In genomic region chrX:41332988-41333743, GRCh38 we compare ENCODE assay signal across 1 cellular context.
A peak's percentile ranks its signal among the peaks of the same experiment; 100 is the strongest.
TF ChIP-seq lines count a peak whose summit lies in the region.

No MANE protein-coding gene starts in this region.

TF ChIP-seq in HepG2, 621 proteins besides CTCF, POLR2A, EP300 and RAD21 (continued from another document and continues in another):
- TF ChIP-seq TAF1 (CRISPR knock-in tag; IDR thresholded peaks at IDR 0.05) (peak; percentile 47; the same call in 1 of the 2 replicates), NONO (IDR thresholded peaks at IDR 0.05) (no peak), NONO (CRISPR knock-in tag; conservative IDR thresholded peaks at IDR 0.05) (no peak; the same call in 1 of the 2 replicates), HES4 (CRISPR knock-in tag; IDR thresholded peaks at IDR 0.05; ENCODE audit: borderline replicate concordance) (0 out of 2 replicates have a peak, but pooled peaks have one; percentile 12), POGZ (CRISPR knock-in tag; IDR thresholded peaks at IDR 0.05) (no peak), SOX6 (IDR thresholded peaks at IDR 0.05) (no peak), SOX6 (CRISPR knock-in tag; IDR thresholded peaks at IDR 0.05) (peak; percentile 88), POLR2G (IDR thresholded peaks at IDR 0.05; ENCODE audit: low read depth, low read length) (no peak), GMEB1 (CRISPR knock-in tag; IDR thresholded peaks at IDR 0.05; ENCODE audit: borderline replicate concordance) (no peak), SALL1 (CRISPR knock-in tag; IDR thresholded peaks at IDR 0.05) (peak; percentile 41), SP4 (CRISPR knock-in tag; IDR thresholded peaks at IDR 0.05) (no peak), NFIC (IDR thresholded peaks at IDR 0.05; ENCODE audit: low read length) (no peak), RFX3 (CRISPR knock-in tag; IDR thresholded peaks at IDR 0.05) (peak; percentile 67; the same call in 1 of the 2 replicates), NCOA1 (CRISPR knock-in tag; IDR thresholded peaks at IDR 0.05) (no peak), SMAD1 (CRISPR knock-in tag; IDR thresholded peaks at IDR 0.05; ENCODE audit: borderline replicate concordance, low read depth) (no peak), ZNF367 (CRISPR knock-in tag; IDR thresholded peaks at IDR 0.05; ENCODE audit: borderline replicate concordance) (no peak), ZNF281 (CRISPR knock-in tag; IDR thresholded peaks at IDR 0.05; ENCODE audit: borderline replicate concordance) (peak; percentile 41; the same call in 1 of the 2 replicates), ZNF577 (CRISPR knock-in tag; IDR thresholded peaks at IDR 0.05; ENCODE audit: borderline replicate concordance, low read depth) (no peak), MAFG (CRISPR knock-in tag; IDR thresholded peaks at IDR 0.05) (no peak), ISL2 (CRISPR knock-in tag; IDR thresholded peaks at IDR 0.05) (no peak), HDAC1 (CRISPR knock-in tag; IDR thresholded peaks at IDR 0.05) (peak; percentile 60), ASH2L (IDR thresholded peaks at IDR 0.05; ENCODE audit: insufficient read length, low read depth, low read length) (peak; percentile 27), ZNF607 (CRISPR knock-in tag; IDR thresholded peaks at IDR 0.05; ENCODE audit: borderline replicate concordance) (no peak), ZBTB43 (CRISPR knock-in tag; conservative IDR thresholded peaks at IDR 0.05) (no peak), ZBTB44 (CRISPR knock-in tag; IDR thresholded peaks at IDR 0.05) (no peak), ZNF850 (CRISPR knock-in tag; conservative IDR thresholded peaks at IDR 0.05) (no peak), ZNF10 (CRISPR knock-in tag; IDR thresholded peaks at IDR 0.05; ENCODE audit: borderline replicate concordance, low read depth) (no peak), GTF3A (CRISPR knock-in tag; conservative IDR thresholded peaks at IDR 0.05) (no peak), ZNF777 (CRISPR knock-in tag; IDR thresholded peaks at IDR 0.05) (peak; percentile 83), SP1 (IDR thresholded peaks at IDR 0.05) (no peak), SP1 (CRISPR knock-in tag; IDR thresholded peaks at IDR 0.05) (no peak), RXRB (CRISPR knock-in tag; IDR thresholded peaks at IDR 0.05; ENCODE audit: borderline replicate concordance) (no peak), BATF2 (CRISPR knock-in tag; IDR thresholded peaks at IDR 0.05) (no peak), CHD2 (IDR thresholded peaks at IDR 0.05; ENCODE audit: low read depth, low read length) (no peak), TMF1 (CRISPR knock-in tag; IDR thresholded peaks at IDR 0.05; ENCODE audit: low read depth) (0 out of 2 replicates have a peak, but pooled peaks have one; percentile 38), MAF1 (CRISPR knock-in tag; IDR thresholded peaks at IDR 0.05; ENCODE audit: borderline replicate concordance) (0 out of 2 replicates have a peak, but pooled peaks have one; percentile 52), MZF1 (CRISPR knock-in tag; IDR thresholded peaks at IDR 0.05; ENCODE audit: borderline replicate concordance) (no peak), REXO4 (CRISPR knock-in tag; IDR thresholded peaks at IDR 0.05; ENCODE audit: borderline replicate concordance) (no peak), PAXIP1 (CRISPR knock-in tag; conservative IDR thresholded peaks at IDR 0.05) (no peak; the same call in 1 of the 2 replicates), HDAC6 (IDR thresholded peaks at IDR 0.05; ENCODE audit: low read depth, low read length) (no peak), ZNF780A (CRISPR knock-in tag; IDR thresholded peaks at IDR 0.05) (no peak), ATAD3A (CRISPR knock-in tag; IDR thresholded peaks at IDR 0.05) (no peak), EEA1 (CRISPR knock-in tag; IDR thresholded peaks at IDR 0.05; ENCODE audit: borderline replicate concordance) (no peak)
- TF ChIP-seq, protein P1, sequence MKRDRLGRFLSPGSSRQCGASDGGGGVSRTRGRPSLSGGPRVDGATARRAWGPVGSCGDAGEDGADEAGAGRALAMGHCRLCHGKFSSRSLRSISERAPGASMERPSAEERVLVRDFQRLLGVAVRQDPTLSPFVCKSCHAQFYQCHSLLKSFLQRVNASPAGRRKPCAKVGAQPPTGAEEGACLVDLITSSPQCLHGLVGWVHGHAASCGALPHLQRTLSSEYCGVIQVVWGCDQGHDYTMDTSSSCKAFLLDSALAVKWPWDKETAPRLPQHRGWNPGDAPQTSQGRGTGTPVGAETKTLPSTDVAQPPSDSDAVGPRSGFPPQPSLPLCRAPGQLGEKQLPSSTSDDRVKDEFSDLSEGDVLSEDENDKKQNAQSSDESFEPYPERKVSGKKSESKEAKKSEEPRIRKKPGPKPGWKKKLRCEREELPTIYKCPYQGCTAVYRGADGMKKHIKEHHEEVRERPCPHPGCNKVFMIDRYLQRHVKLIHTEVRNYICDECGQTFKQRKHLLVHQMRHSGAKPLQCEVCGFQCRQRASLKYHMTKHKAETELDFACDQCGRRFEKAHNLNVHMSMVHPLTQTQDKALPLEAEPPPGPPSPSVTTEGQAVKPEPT (CRISPR knock-in tag; IDR thresholded peaks at IDR 0.05; ENCODE audit: low read depth), result no peak
- TF ChIP-seq, protein P2, sequence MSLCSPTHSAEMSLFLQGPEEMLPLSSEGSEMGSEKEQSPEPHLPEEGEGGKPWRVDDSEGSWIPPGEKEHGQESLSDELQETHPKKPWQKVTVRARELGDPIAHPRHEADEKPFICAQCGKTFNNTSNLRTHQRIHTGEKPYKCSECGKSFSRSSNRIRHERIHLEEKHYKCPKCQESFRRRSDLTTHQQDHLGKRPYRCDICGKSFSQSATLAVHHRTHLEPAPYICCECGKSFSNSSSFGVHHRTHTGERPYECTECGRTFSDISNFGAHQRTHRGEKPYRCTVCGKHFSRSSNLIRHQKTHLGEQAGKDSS (CRISPR knock-in tag; IDR thresholded peaks at IDR 0.05; ENCODE audit: borderline replicate concordance, low read depth), result no peak
- TF ChIP-seq, protein P3, sequence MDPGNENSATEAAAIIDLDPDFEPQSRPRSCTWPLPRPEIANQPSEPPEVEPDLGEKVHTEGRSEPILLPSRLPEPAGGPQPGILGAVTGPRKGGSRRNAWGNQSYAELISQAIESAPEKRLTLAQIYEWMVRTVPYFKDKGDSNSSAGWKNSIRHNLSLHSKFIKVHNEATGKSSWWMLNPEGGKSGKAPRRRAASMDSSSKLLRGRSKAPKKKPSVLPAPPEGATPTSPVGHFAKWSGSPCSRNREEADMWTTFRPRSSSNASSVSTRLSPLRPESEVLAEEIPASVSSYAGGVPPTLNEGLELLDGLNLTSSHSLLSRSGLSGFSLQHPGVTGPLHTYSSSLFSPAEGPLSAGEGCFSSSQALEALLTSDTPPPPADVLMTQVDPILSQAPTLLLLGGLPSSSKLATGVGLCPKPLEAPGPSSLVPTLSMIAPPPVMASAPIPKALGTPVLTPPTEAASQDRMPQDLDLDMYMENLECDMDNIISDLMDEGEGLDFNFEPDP (CRISPR knock-in tag; conservative IDR thresholded peaks at IDR 0.05), result no peak
- TF ChIP-seq, protein P4, sequence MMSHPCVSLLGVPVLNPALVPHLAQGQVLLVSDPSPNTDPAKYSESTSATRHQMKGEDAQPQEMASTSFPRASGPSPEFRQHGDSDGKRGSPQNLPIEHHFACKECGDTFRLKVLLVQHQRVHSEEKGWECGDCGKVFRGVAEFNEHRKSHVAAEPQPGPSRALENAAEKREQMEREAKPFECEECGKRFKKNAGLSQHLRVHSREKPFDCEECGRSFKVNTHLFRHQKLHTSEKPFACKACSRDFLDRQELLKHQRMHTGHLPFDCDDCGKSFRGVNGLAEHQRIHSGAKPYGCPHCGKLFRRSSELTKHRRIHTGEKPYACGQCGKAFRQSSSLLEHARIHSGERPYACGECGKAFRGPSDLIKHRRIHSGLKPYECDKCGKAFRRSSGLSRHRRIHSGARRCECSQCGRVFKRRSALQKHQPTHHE (CRISPR knock-in tag; IDR thresholded peaks at IDR 0.05; ENCODE audit: borderline replicate concordance), result no peak
- TF ChIP-seq, protein P5, sequence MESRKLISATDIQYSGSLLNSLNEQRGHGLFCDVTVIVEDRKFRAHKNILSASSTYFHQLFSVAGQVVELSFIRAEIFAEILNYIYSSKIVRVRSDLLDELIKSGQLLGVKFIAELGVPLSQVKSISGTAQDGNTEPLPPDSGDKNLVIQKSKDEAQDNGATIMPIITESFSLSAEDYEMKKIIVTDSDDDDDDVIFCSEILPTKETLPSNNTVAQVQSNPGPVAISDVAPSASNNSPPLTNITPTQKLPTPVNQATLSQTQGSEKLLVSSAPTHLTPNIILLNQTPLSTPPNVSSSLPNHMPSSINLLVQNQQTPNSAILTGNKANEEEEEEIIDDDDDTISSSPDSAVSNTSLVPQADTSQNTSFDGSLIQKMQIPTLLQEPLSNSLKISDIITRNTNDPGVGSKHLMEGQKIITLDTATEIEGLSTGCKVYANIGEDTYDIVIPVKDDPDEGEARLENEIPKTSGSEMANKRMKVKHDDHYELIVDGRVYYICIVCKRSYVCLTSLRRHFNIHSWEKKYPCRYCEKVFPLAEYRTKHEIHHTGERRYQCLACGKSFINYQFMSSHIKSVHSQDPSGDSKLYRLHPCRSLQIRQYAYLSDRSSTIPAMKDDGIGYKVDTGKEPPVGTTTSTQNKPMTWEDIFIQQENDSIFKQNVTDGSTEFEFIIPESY (CRISPR knock-in tag; IDR thresholded peaks at IDR 0.05), result no peak
